In the genomic region with DNA sequence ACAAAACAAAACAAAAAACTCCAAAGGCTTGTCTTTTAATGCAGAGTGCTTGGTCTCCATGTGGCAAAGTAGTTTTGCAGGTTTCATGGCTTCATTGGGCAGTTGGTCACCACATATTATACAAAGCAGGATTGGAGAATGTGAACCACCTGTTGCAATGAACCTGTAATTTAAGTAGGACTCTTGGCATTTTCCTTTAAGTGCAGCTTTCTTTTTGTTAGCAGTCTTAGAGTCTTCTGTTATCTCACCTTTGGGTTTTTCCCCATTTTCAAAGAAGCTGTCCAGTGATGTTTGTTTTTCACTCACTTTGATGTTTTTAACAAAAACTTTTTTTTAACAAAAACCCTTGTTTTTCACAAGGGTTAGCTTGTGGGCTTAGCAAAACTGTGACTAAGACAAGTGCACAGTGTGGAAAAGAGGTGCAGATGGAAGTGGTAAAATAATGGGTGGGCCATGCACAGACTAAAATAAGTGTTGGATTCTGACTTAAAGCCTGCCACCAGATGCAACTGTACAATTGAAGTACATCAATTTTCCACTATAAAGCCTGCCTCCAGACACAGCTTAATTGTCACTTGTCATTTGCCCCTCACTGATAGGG, we compare ENCODE assay signal across 17 cellular contexts. TPM values are rescaled to one million over a fixed set of nuclear protein-coding genes. Genes with fewer than 3 reads are reported as not detected.
"Had no signal": no experiment of that assay in that cellular context is flagged by ENCODE, and none has a peak within 500 bp of the region (broad histone marks: within the 10 kb centered on the region; RNA-seq: fewer than 3 reads in every experiment).

No MANE protein-coding gene starts in this region.

- H3K9me3 Mint-ChIP-seq: activated naive CD4-positive, alpha-beta T cell treated with anti-CD3 and anti-CD28 coated beads, Interleukin-2, amount 50 U/mL, for 72 hours; naive thymus-derived CD8-positive, alpha-beta T cell; stimulated activated naive B cell treated with anti-CD40 and anti-IgM and Interleukin-4, amounts not matched to agents 10 μg/mL and 1 μg/mL and 100 μg/mL, for 72 hours had no signal

- H3K27me3 Mint-ChIP-seq: activated CD4-positive, alpha-beta T cell treated with anti-CD3 and anti-CD28 coated beads for 36 hours; naive thymus-derived CD8-positive, alpha-beta T cell; progenitor cell of endocrine pancreas; stimulated activated naive B cell treated with anti-CD40 and anti-IgM and Interleukin-4, amounts not matched to agents 10 μg/mL and 1 μg/mL and 100 μg/mL, for 72 hours had no signal

- H3K27ac ChIP-seq: VCaP had no signal

- H3K36me3 Mint-ChIP-seq: naive thymus-derived CD8-positive, alpha-beta T cell; stimulated activated naive B cell treated with anti-CD40 and anti-IgM and Interleukin-4, amounts not matched to agents 10 μg/mL and 1 μg/mL and 100 μg/mL, for 72 hours had no signal

- H3K4me3 Mint-ChIP-seq: activated CD4-positive, alpha-beta T cell treated with anti-CD3 and anti-CD28 coated beads for 36 hours; stimulated activated naive B cell treated with anti-CD40 and anti-IgM and Interleukin-4, amounts not matched to agents 10 μg/mL and 1 μg/mL and 100 μg/mL, for 72 hours had no signal

- ATAC-seq: activated CD4-positive, alpha-beta T cell treated with anti-CD3 and anti-CD28 coated beads for 36 hours; mucosa of descending colon; naive thymus-derived CD8-positive, alpha-beta T cell; right cardiac atrium; stimulated activated naive B cell treated with anti-CD40 and anti-IgM and Interleukin-4, amounts not matched to agents 10 μg/mL and 1 μg/mL and 100 μg/mL, for 72 hours had no signal

- H3K9me3 ChIP-seq: mucosa of descending colon had no signal

- H3K4me3 ChIP-seq: lung, mucosa of descending colon had no signal

- H3K27ac Mint-ChIP-seq: activated CD4-positive, alpha-beta T cell treated with anti-CD3 and anti-CD28 coated beads for 36 hours; activated naive CD4-positive, alpha-beta T cell treated with anti-CD3 and anti-CD28 coated beads, Interleukin-2, amount 50 U/mL, for 72 hours; progenitor cell of endocrine pancreas; stimulated activated naive B cell treated with anti-CD40 and anti-IgM and Interleukin-4, amounts not matched to agents 10 μg/mL and 1 μg/mL and 100 μg/mL, for 72 hours had no signal

- DNase-seq: activated CD4-positive, alpha-beta T cell treated with anti-CD3 and anti-CD28 coated beads for 36 hours; anterior cingulate cortex; dermis blood vessel endothelial cell; erythroblast; hypothalamus; mucosa of descending colon; nucleus accumbens; right cardiac atrium; stimulated activated CD4-positive, alpha-beta T cell treated with anti-CD3 and anti-CD28 coated beads, Interleukin-1b, Interleukin-23, amount 100 ng/mL, for 48 hours; stimulated activated naive B cell treated with anti-CD40 and anti-IgM and Interleukin-4, amounts not matched to agents 10 μg/mL and 1 μg/mL and 100 μg/mL, for 72 hours; trophoblast cell had no signal

RNA-seq across cellular contexts. Expression of a gene that starts 57.8 kb away (rescaled TPM):
- total RNA-seq: activated CD4-positive, alpha-beta T cell treated with anti-CD3 and anti-CD28 coated beads for 36 hours; activated naive CD4-positive, alpha-beta T cell treated with anti-CD3 and anti-CD28 coated beads, Interleukin-2, amount 50 U/mL, for 72 hours; cerebellum; dermis blood vessel endothelial cell; lung; mucosa of descending colon; naive thymus-derived CD8-positive, alpha-beta T cell; progenitor cell of endocrine pancreas; right cardiac atrium had no signal
- polyA plus RNA-seq: lung; naive thymus-derived CD8-positive, alpha-beta T cell; right cardiac atrium had no signal
